In genomic region chr3:54527953-54528352, GRCh38 we compare ENCODE assay signal across 24 cellular contexts.
DNase-seq lines count a peak whose midpoint lies in the region; ATAC-seq and TF ChIP-seq lines count a peak whose summit lies in the region.
"Had no signal": no experiment of that assay in that cellular context is flagged by ENCODE, and none has a peak within 500 bp of the region (broad histone marks: within the 10 kb centered on the region; RNA-seq: fewer than 3 reads in every experiment).

No MANE protein-coding gene starts in this region.

- H3K27ac Mint-ChIP-seq in activated naive CD4-positive, alpha-beta T cell treated with anti-CD3 and anti-CD28 coated beads, Interleukin-2, amount 50 U/mL, for 72 hours, result no peak overlapping the region
- H3K27ac Mint-ChIP-seq: activated CD8-positive, alpha-beta T cell treated with anti-CD3 and anti-CD28 coated beads for 36 hours; naive B cell; stimulated activated naive CD8-positive, alpha-beta T cell treated with anti-CD3 and anti-CD28 coated beads, Interleukin-15, Interleukin-2, amounts not matched to agents 100 ng/mL and 50 ng/mL, for 24 hours; WTC11 had no signal

- peaks cover 0 to 8% of the 10 kb centered on the region in 2 donors for H3K36me3 Mint-ChIP-seq in activated naive CD4-positive, alpha-beta T cell treated with anti-CD3 and anti-CD28 coated beads, Interleukin-2, amount 50 U/mL, for 72 hours
- H3K36me3 Mint-ChIP-seq: CD4-positive, CD25-positive, alpha-beta regulatory T cell; naive B cell had no signal

- TF ChIP-seq CTCF in astrocyte of the cerebellum (IDR thresholded peaks at IDR 0.05; ENCODE audit: low read depth, low read length, missing control alignments) (no peak), vagina (IDR thresholded peaks at IDR 0.05) (no peak)

- H3K9me3 Mint-ChIP-seq in activated naive CD4-positive, alpha-beta T cell treated with anti-CD3 and anti-CD28 coated beads, Interleukin-2, amount 50 U/mL, for 72 hours, result peaks cover 17 to 18% of the 10 kb centered on the region in 2 donors

- no peaks in the 10 kb centered on the region for H3K36me3 ChIP-seq in vagina
- H3K36me3 ChIP-seq: HAP-1 had no signal

- intact Hi-C loops in left cardiac atrium (cut with DNase I), result no loop called here
- intact Hi-C loops in Right ventricle myocardium superior (cut with DNase I), result no loop called here
- intact Hi-C loops in vagina (cut with DNase I), result no loop called here

- TF ChIP-seq POLR2A in vagina (IDR thresholded peaks at IDR 0.05), result no peak

- H3K4me3 ChIP-seq in astrocyte of the cerebellum (ENCODE audit: low read depth, low read length) (no peak overlapping the region), vagina (no peak overlapping the region)
- H3K4me3 ChIP-seq: HAP-1 had no signal

- in situ Hi-C loops in astrocyte of the cerebellum (cut with HindIII; ENCODE audit: low sequenced_read_pairs), result no loop called here

- no peaks in the 10 kb centered on the region for H3K9me3 ChIP-seq in vagina
- H3K9me3 ChIP-seq: HAP-1 had no signal

- ATAC-seq in left cardiac atrium (peak in 1 of 2 donors; percentile 83), Right ventricle myocardium superior (ENCODE audit: poor library complexity) (no peak), HG02571 (IDR thresholded peaks at IDR 0.05; ENCODE audit: unreplicated experiment) (no peak), esophagus mucosa (no peak)
- ATAC-seq in activated naive CD4-positive, alpha-beta T cell treated with anti-CD3 and anti-CD28 coated beads, Interleukin-2, amount 50 U/mL, for 72 hours, result no peak
- ATAC-seq: activated CD8-positive, alpha-beta T cell treated with anti-CD3 and anti-CD28 coated beads for 36 hours; WTC11 had no signal

- H3K27ac ChIP-seq in vagina, result no peak overlapping the region

- DNase-seq in left cardiac atrium, result peak; percentile 48
- DNase-seq in Right ventricle myocardium superior, result no peak
- peak; percentile 18 for DNase-seq in astrocyte of the cerebellum (ENCODE audit: low read depth)
- peak; percentile 66 for DNase-seq in kidney tubule cell (ENCODE audit: low spot score)
- DNase-seq in vagina (ENCODE audit: extremely low spot score in 2 of 2), result peak; percentile 12 to 29
- no peak for DNase-seq in activated naive CD4-positive, alpha-beta T cell treated with anti-CD3 and anti-CD28 coated beads, Interleukin-2, amount 50 U/mL, for 72 hours (ENCODE audit: low spot score in 2 of 2)
- DNase-seq: activated CD8-positive, alpha-beta T cell treated with anti-CD3 and anti-CD28 coated beads for 36 hours; amniotic stem cell; CD4-positive, CD25-positive, alpha-beta regulatory T cell; central memory CD4-positive, alpha-beta T cell; kidney glomerular epithelial cell; naive B cell; NCI-H146; NCI-H526 treated with DMSO at 0.1 percent for 48 hours; occipital lobe; retina; RPMI8226; T-helper 9 cell; trophoblast cell had no signal

- H3K27me3 ChIP-seq in vagina, result no peaks in the 10 kb centered on the region

- no peaks in the 10 kb centered on the region for H3K4me1 ChIP-seq in vagina
- H3K4me1 ChIP-seq: HAP-1 had no signal

Comparison
In these comparisons a context has a peak if more than half of its experiments do, and no peak if none do; other contexts are left out.
1. DNase-seq: peak in left cardiac atrium (single experiment), astrocyte of the cerebellum (single experiment), kidney tubule cell (single experiment) and vagina (2 of 2); none in Right ventricle myocardium superior (single experiment) and activated naive CD4-positive, alpha-beta T cell treated with anti-CD3 and anti-CD28 coated beads, Interleukin-2, amount 50 U/mL, for 72 hours (0 of 2).